1 cellular context compared by ENCODE assay signal in the genomic region with DNA sequence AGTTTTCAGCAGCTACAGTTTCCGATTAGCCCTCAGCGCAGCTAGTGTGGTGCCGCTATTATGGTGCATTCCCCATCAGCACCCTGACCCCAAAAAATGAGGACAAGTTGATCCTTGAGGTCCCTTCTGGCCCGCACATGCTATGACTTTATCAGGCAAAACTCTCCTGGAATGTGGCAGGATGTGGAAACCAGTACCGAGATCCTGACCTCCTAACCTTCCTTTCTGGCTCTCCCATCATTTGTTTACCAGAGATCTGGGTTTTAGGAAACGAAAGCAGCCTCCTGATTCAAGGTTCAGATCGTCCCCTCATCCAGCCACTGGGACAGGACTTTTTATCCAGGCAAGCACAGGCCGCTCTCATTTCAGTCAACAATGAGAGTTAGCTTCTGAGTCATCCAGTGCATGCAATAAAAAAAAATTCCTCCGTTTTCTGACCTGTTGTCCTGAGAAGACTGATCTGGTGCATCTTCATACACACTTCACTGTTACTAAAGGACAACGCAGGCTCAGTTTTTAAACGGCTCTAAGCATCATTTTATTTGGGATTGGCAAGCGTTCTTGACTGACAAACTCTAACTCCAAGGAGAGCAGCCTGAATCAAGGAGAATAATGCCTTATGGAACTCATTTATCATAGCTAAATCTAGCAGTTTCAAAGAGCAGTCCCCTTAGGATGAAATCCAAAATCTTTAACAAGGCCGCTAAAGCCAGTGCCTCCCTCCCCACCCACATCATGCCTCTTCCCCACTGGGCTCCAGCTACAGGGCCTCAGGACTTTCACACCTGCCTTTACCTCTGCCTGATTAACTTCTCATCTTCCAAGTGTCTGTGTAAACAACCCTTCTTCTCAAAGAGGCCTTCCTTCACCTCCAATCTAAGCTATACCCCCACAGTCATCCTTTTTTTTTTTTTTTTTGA.
TF ChIP-seq lines count a peak whose summit lies in the region.

No MANE protein-coding gene starts in this region.

TF ChIP-seq in GM23338, 12 proteins besides CTCF, POLR2A, EP300 and RAD21:
- TF ChIP-seq ZNF462 (CRISPR knock-in tag; IDR thresholded peaks at IDR 0.05) (no peak), EZH2 (IDR thresholded peaks at IDR 0.05; ENCODE audit: low read depth, unreplicated experiment) (no peak), ZNF331 (CRISPR knock-in tag; IDR thresholded peaks at IDR 0.05; ENCODE audit: low read depth) (no peak), NANOG (IDR thresholded peaks at IDR 0.05; ENCODE audit: borderline replicate concordance) (no peak), REST (IDR thresholded peaks at IDR 0.05; ENCODE audit: unreplicated experiment) (no peak), POLR2AphosphoS5 (IDR thresholded peaks at IDR 0.05; ENCODE audit: low read depth) (no peak), STAT1 (IDR thresholded peaks at IDR 0.05; ENCODE audit: unreplicated experiment) (no peak)
- TF ChIP-seq, protein P1, sequence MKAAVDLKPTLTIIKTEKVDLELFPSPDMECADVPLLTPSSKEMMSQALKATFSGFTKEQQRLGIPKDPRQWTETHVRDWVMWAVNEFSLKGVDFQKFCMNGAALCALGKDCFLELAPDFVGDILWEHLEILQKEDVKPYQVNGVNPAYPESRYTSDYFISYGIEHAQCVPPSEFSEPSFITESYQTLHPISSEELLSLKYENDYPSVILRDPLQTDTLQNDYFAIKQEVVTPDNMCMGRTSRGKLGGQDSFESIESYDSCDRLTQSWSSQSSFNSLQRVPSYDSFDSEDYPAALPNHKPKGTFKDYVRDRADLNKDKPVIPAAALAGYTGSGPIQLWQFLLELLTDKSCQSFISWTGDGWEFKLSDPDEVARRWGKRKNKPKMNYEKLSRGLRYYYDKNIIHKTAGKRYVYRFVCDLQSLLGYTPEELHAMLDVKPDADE (IDR thresholded peaks at IDR 0.05) = no peak
